In genomic region chr12:45343269-45344051, GRCh38 we compare ENCODE assay signal across 11 cellular contexts.
DNase-seq lines count a peak whose midpoint lies in the region; ATAC-seq and TF ChIP-seq lines count a peak whose summit lies in the region.
"Had no signal": no experiment of that assay in that cellular context is flagged by ENCODE, and none has a peak within 500 bp of the region (broad histone marks: within the 10 kb centered on the region; RNA-seq: fewer than 3 reads in every experiment).

No MANE protein-coding gene starts in this region.

- ATAC-seq in activated naive CD4-positive, alpha-beta T cell treated with anti-CD3 and anti-CD28 coated beads, Interleukin-2, amount 50 U/mL, for 72 hours: peak; percentile 58 to 82

- no peaks in the 10 kb centered on the region for H4K20me1 ChIP-seq in neural progenitor cell (ENCODE audit: low read depth)

- H3K36me3 ChIP-seq in left ventricle myocardium inferior: peaks cover 21% of the 10 kb centered on the region
- peaks cover 7 to 27% (median 10%) of the 10 kb centered on the region in 5 donors for H3K36me3 ChIP-seq in subcutaneous abdominal adipose tissue (ENCODE audit: control insufficient read depth in 5 of 5, insufficient read depth in 5 of 5, low read length in 5 of 5)
- peaks cover 4% of the 10 kb centered on the region for H3K36me3 ChIP-seq in neural progenitor cell

- no peaks in the 10 kb centered on the region for H3K9me3 ChIP-seq in left ventricle myocardium inferior (replicated peaks)
- no peaks in the 10 kb centered on the region for H3K9me3 ChIP-seq in subcutaneous abdominal adipose tissue (ENCODE audit: control insufficient read depth in 5 of 5, low read length in 5 of 5)
- no peaks in the 10 kb centered on the region for H3K9me3 ChIP-seq in neural progenitor cell (ENCODE audit: low read depth)

- H3K9ac ChIP-seq in subcutaneous abdominal adipose tissue (ENCODE audit: low read length in 5 of 5): no peak overlapping the region
- H3K9ac ChIP-seq in neural progenitor cell: no peak overlapping the region

- H3K9me3 Mint-ChIP-seq in activated naive CD4-positive, alpha-beta T cell treated with anti-CD3 and anti-CD28 coated beads, Interleukin-2, amount 50 U/mL, for 72 hours: no peaks in the 10 kb centered on the region
- H3K9me3 Mint-ChIP-seq in activated naive CD4-positive, alpha-beta T cell treated with anti-CD3 and anti-CD28 coated beads for 36 hours: no peaks in the 10 kb centered on the region
- H3K9me3 Mint-ChIP-seq in neural progenitor cell: no peaks in the 10 kb centered on the region
- H3K9me3 Mint-ChIP-seq: naive B cell had no signal

- POLR2A ChIA-PET in HEK293T (lab: Yijun Ruan, JAX): no interaction called here

- H3K4me3 ChIP-seq in left ventricle myocardium inferior (no peak overlapping the region), subcutaneous abdominal adipose tissue (ENCODE audit: low read depth in 1 of 5, low read length in 5 of 5) (no peak overlapping the region), neural progenitor cell (no peak overlapping the region)
- H3K4me3 ChIP-seq: coronary artery had no signal

- no peaks in the 10 kb centered on the region for H3K27me3 Mint-ChIP-seq in activated naive CD4-positive, alpha-beta T cell treated with anti-CD3 and anti-CD28 coated beads for 36 hours (ENCODE audit: low read depth)
- H3K27me3 Mint-ChIP-seq in neural progenitor cell (ENCODE audit: insufficient read depth, low read depth): no peaks in the 10 kb centered on the region
- H3K27me3 Mint-ChIP-seq: naive B cell had no signal

- H2AFZ ChIP-seq in neural progenitor cell (replicated peaks): no peak overlapping the region

- peaks cover 5 to 6% of the 10 kb centered on the region in 2 donors for H3K36me3 Mint-ChIP-seq in activated naive CD4-positive, alpha-beta T cell treated with anti-CD3 and anti-CD28 coated beads, Interleukin-2, amount 50 U/mL, for 72 hours
- peaks cover 20% of the 10 kb centered on the region for H3K36me3 Mint-ChIP-seq in activated naive CD4-positive, alpha-beta T cell treated with anti-CD3 and anti-CD28 coated beads for 36 hours (ENCODE audit: low read depth)
- peaks cover 17% of the 10 kb centered on the region for H3K36me3 Mint-ChIP-seq in neural progenitor cell

- peaks cover 5% of the 10 kb centered on the region for H3K4me1 Mint-ChIP-seq in activated naive CD4-positive, alpha-beta T cell treated with anti-CD3 and anti-CD28 coated beads for 36 hours (ENCODE audit: low read depth)
- H3K4me1 Mint-ChIP-seq in neural progenitor cell: no peaks in the 10 kb centered on the region
- H3K4me1 Mint-ChIP-seq: naive B cell had no signal

- no peak overlapping the region for H3K4me2 ChIP-seq in neural progenitor cell

- H3K4me3 Mint-ChIP-seq in activated naive CD4-positive, alpha-beta T cell treated with anti-CD3 and anti-CD28 coated beads for 36 hours: no peak overlapping the region
- H3K4me3 Mint-ChIP-seq in neural progenitor cell: no peak overlapping the region
- H3K4me3 Mint-ChIP-seq: naive B cell had no signal

- H3K4me1 ChIP-seq in left ventricle myocardium inferior: peaks cover 25% of the 10 kb centered on the region
- peaks cover 0 to 7% (median 4%) of the 10 kb centered on the region in 5 donors for H3K4me1 ChIP-seq in subcutaneous abdominal adipose tissue (ENCODE audit: control insufficient read depth in 5 of 5, insufficient read depth in 5 of 5, low read length in 5 of 5)
- H3K4me1 ChIP-seq in neural progenitor cell: no peaks in the 10 kb centered on the region

- peak overlapping the region in 1 of 2 donors; percentile 24 for H3K27ac Mint-ChIP-seq in activated naive CD4-positive, alpha-beta T cell treated with anti-CD3 and anti-CD28 coated beads, Interleukin-2, amount 50 U/mL, for 72 hours
- H3K27ac Mint-ChIP-seq in activated naive CD4-positive, alpha-beta T cell treated with anti-CD3 and anti-CD28 coated beads for 36 hours: no peak overlapping the region
- H3K27ac Mint-ChIP-seq in neural progenitor cell: no peak overlapping the region
- H3K27ac Mint-ChIP-seq: naive B cell had no signal

- H3K27ac ChIP-seq in left ventricle myocardium inferior (replicated peaks) (peak overlapping the region; percentile 34), subcutaneous abdominal adipose tissue (ENCODE audit: low read depth, low read length) (peak overlapping the region; percentile 8), neural progenitor cell (no peak overlapping the region)
- H3K27ac ChIP-seq: coronary artery had no signal

- H3F3A ChIP-seq in neural progenitor cell (ENCODE audit: low read depth): no peaks in the 10 kb centered on the region

- H3K79me2 ChIP-seq in neural progenitor cell (ENCODE audit: low read depth): no peaks in the 10 kb centered on the region

- CTCF ChIA-PET in activated naive CD4-positive, alpha-beta T cell treated with anti-CD3 and anti-CD28 coated beads for 36 hours (lab: Charles Lee): interaction anchor here (0.6 kb wide), 1 partner anchor 20 kb away, joined by 3 read pairs; no protein-coding TSS in a partner anchor
- CTCF ChIA-PET in HEK293T (lab: Yijun Ruan, JAX): no interaction called here

- DNase-seq in activated naive CD4-positive, alpha-beta T cell treated with anti-CD3 and anti-CD28 coated beads, Interleukin-2, amount 50 U/mL, for 72 hours (ENCODE audit: low spot score in 2 of 2): no peak
- DNase-seq in activated naive CD4-positive, alpha-beta T cell treated with anti-CD3 and anti-CD28 coated beads for 36 hours: no peak
- DNase-seq in SW480 (ENCODE audit: low spot score): peak; percentile 57
- DNase-seq in left ventricle myocardium inferior: peak; percentile 32
- no peak for DNase-seq in neural progenitor cell (ENCODE audit: low spot score)
- DNase-seq in HEK293T (ENCODE audit: extremely low spot score): no peak
- no peak for DNase-seq in GM10266 (ENCODE audit: extremely low spot score)
- DNase-seq: activated effector memory CD4-positive, alpha-beta T cell treated with anti-CD3 and anti-CD28 coated beads, Interleukin-2, amount 50 U/mL, for 16 hours; naive B cell had no signal

- intact Hi-C loops in activated naive CD4-positive, alpha-beta T cell treated with anti-CD3 and anti-CD28 coated beads for 36 hours (cut with micrococcal nuclease): no loop called here
- intact Hi-C loops in left ventricle myocardium inferior (cut with micrococcal nuclease): no loop called here

- H3K27me3 ChIP-seq in left ventricle myocardium inferior (ENCODE audit: low read depth): no peaks in the 10 kb centered on the region
- H3K27me3 ChIP-seq in subcutaneous abdominal adipose tissue (ENCODE audit: control insufficient read depth in 5 of 5, insufficient read depth in 4 of 5, low read length in 5 of 5): no peaks in the 10 kb centered on the region
- no peaks in the 10 kb centered on the region for H3K27me3 ChIP-seq in neural progenitor cell

- no peak for TF ChIP-seq CTCF in left ventricle myocardium inferior (IDR thresholded peaks at IDR 0.05; ENCODE audit: borderline replicate concordance)
- no peak for TF ChIP-seq CTCF in neural progenitor cell (IDR thresholded peaks at IDR 0.05)
- no peak for TF ChIP-seq CTCF in GM10266 (IDR thresholded peaks at IDR 0.05; ENCODE audit: control insufficient read depth, insufficient read depth, low read depth, missing control alignments)

TF ChIP-seq in HEK293T, 16 proteins besides CTCF, POLR2A, EP300 and RAD21:
- TF ChIP-seq L3MBTL2 (conservative IDR thresholded peaks at IDR 0.05): no peak
- no peak for TF ChIP-seq TARDBP (IDR thresholded peaks at IDR 0.05)
- no peak for TF ChIP-seq BHLHE40 (IDR thresholded peaks at IDR 0.05; ENCODE audit: borderline replicate concordance)
- TF ChIP-seq HDGF (IDR thresholded peaks at IDR 0.05; ENCODE audit: borderline replicate concordance): no peak
- no peak for TF ChIP-seq FOXA1 (IDR thresholded peaks at IDR 0.05)
- no peak for TF ChIP-seq ELF4 (IDR thresholded peaks at IDR 0.05)
- no peak for TF ChIP-seq CTBP1 (IDR thresholded peaks at IDR 0.05; ENCODE audit: borderline replicate concordance)
- TF ChIP-seq ZNF384 (IDR thresholded peaks at IDR 0.05): no peak
- TF ChIP-seq, protein P1, sequence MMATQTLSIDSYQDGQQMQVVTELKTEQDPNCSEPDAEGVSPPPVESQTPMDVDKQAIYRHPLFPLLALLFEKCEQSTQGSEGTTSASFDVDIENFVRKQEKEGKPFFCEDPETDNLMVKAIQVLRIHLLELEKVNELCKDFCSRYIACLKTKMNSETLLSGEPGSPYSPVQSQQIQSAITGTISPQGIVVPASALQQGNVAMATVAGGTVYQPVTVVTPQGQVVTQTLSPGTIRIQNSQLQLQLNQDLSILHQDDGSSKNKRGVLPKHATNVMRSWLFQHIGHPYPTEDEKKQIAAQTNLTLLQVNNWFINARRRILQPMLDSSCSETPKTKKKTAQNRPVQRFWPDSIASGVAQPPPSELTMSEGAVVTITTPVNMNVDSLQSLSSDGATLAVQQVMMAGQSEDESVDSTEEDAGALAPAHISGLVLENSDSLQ (IDR thresholded peaks at IDR 0.05): no peak
- no peak for TF ChIP-seq NFRKB (IDR thresholded peaks at IDR 0.05)
- TF ChIP-seq LEF1 (IDR thresholded peaks at IDR 0.05; ENCODE audit: borderline replicate concordance): no peak
TF ChIP-seq in HEK293T: peak in this region for 0.

Comparison
In these comparisons a context has a peak if more than half of its experiments do, and no peak if none do; other contexts are left out.
1. DNase-seq: peak in SW480 (single experiment) and left ventricle myocardium inferior (single experiment); none in activated naive CD4-positive, alpha-beta T cell treated with anti-CD3 and anti-CD28 coated beads, Interleukin-2, amount 50 U/mL, for 72 hours (0 of 2), activated naive CD4-positive, alpha-beta T cell treated with anti-CD3 and anti-CD28 coated beads for 36 hours (single experiment), neural progenitor cell (single experiment), HEK293T (single experiment) and GM10266 (single experiment).